ENCODE assay signal across 27 cellular contexts in genomic region chr2:142687509-142687908, GRCh38.
"Had no signal": no experiment of that assay in that cellular context is flagged by ENCODE, and none has a peak within 500 bp of the region (broad histone marks: within the 10 kb centered on the region; RNA-seq: fewer than 3 reads in every experiment).

No MANE protein-coding gene starts in this region.

- H3K36me3 ChIP-seq: colonic mucosa, esophagus muscularis mucosa, esophagus squamous epithelium, gastrocnemius medialis, gastroesophageal sphincter, heart left ventricle, heart right ventricle had no signal

- H3K4me1 ChIP-seq: colonic mucosa, esophagus muscularis mucosa, esophagus squamous epithelium, foreskin keratinocyte, gastrocnemius medialis, gastroesophageal sphincter, heart left ventricle, heart right ventricle had no signal

- ATAC-seq: effector memory CD8-positive, alpha-beta T cell; esophagus mucosa; foreskin keratinocyte; gastrocnemius medialis; gastroesophageal sphincter; heart left ventricle; heart right ventricle had no signal

- H3K4me3 ChIP-seq: colonic mucosa, coronary artery, dorsolateral prefrontal cortex, esophagus muscularis mucosa, esophagus squamous epithelium, gastrocnemius medialis, gastroesophageal sphincter, heart left ventricle, heart right ventricle had no signal

- H3K9me3 ChIP-seq: colonic mucosa, esophagus muscularis mucosa, esophagus squamous epithelium, gastrocnemius medialis, gastroesophageal sphincter, heart left ventricle, heart right ventricle had no signal

- H3K9me3 Mint-ChIP-seq: dendritic cell treated with granulocyte-macrophage colony-stimulating factor and Interleukin-4, amounts not matched to agents 40 ng/mL and 50 ng/mL, for 4 days; effector memory CD8-positive, alpha-beta T cell had no signal

- DNase-seq: colonic mucosa; cortex of kidney; dermis blood vessel endothelial cell; dorsolateral prefrontal cortex; effector CD4-positive, alpha-beta T cell; effector CD8-positive, alpha-beta T cell; effector memory CD4-positive, alpha-beta T cell; effector memory CD8-positive, alpha-beta T cell; endodermal cell; erythroblast; esophagus squamous epithelium; foreskin fibroblast; foreskin keratinocyte; foreskin melanocyte; gastrocnemius medialis; glutamatergic neuron; head of caudate nucleus; heart left ventricle; heart right ventricle had no signal

- H3K27ac Mint-ChIP-seq: dendritic cell treated with granulocyte-macrophage colony-stimulating factor and Interleukin-4, amounts not matched to agents 40 ng/mL and 50 ng/mL, for 4 days; effector memory CD8-positive, alpha-beta T cell; endodermal cell had no signal

- H3K27me3 Mint-ChIP-seq: dendritic cell treated with granulocyte-macrophage colony-stimulating factor and Interleukin-4, amounts not matched to agents 40 ng/mL and 50 ng/mL, for 4 days; effector memory CD8-positive, alpha-beta T cell had no signal

- FAIRE-seq: colon, endothelial cell of umbilical vein had no signal

- H3K27me3 ChIP-seq: colonic mucosa, dorsolateral prefrontal cortex, esophagus muscularis mucosa, esophagus squamous epithelium, foreskin keratinocyte, gastrocnemius medialis, gastroesophageal sphincter, heart left ventricle, heart right ventricle had no signal

- H3K4me3 Mint-ChIP-seq: dendritic cell treated with granulocyte-macrophage colony-stimulating factor and Interleukin-4, amounts not matched to agents 40 ng/mL and 50 ng/mL, for 4 days; effector memory CD8-positive, alpha-beta T cell; endodermal cell had no signal

- H3K27ac ChIP-seq: colonic mucosa, coronary artery, dorsolateral prefrontal cortex, epithelial cell of prostate, esophagus muscularis mucosa, esophagus squamous epithelium, foreskin keratinocyte, gastrocnemius medialis, gastroesophageal sphincter, heart left ventricle, heart right ventricle had no signal
